1 cellular context compared by ENCODE assay signal in the genomic region with DNA sequence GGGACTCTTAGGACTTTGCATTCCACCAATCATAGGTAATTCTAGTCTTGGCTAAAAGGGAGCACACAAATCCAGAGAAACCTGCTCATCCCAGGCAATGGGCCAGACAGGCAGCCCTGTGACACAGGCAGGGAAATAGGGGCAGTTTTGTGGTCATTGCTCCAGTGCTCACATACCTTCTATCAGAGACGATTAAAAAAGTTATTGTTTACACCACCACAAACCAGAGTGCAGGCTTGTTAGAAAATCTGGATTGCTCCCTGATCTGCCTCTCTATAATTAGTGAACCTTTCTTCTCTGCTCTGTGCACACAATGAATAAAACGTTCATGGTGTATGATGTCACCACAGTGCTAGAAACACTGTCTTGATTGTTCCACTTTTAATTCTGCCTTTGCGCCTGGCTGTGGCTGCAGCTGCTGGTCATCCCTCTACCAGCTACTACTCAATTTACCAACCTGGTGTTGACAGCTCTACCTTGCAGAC.
TF ChIP-seq lines count a peak whose summit lies in the region.

No MANE protein-coding gene starts in this region.

TF ChIP-seq in GM12878, 131 proteins besides CTCF, POLR2A, EP300 and RAD21:
- peak; percentile 45 for TF ChIP-seq MTA2 (IDR thresholded peaks at IDR 0.05; ENCODE audit: low read depth)
- no peak for TF ChIP-seq ZNF274 (IDR thresholded peaks at IDR 0.05; ENCODE audit: insufficient read depth, insufficient read length)
- TF ChIP-seq ATF7 (IDR thresholded peaks at IDR 0.05; ENCODE audit: low read depth), result peak; percentile 83
- no peak for TF ChIP-seq KDM1A (IDR thresholded peaks at IDR 0.05; ENCODE audit: borderline replicate concordance)
- TF ChIP-seq PAX8 (IDR thresholded peaks at IDR 0.05), result no peak
- no peak for TF ChIP-seq KAT2A (conservative IDR thresholded peaks at IDR 0.05; ENCODE audit: control insufficient read depth, low read depth, low read length)
- no peak for TF ChIP-seq PRDM15 (CRISPR knock-in tag; IDR thresholded peaks at IDR 0.05)
- TF ChIP-seq BHLHE40 (IDR thresholded peaks at IDR 0.05; ENCODE audit: borderline replicate concordance in 1 of 2, low read depth in 2 of 2, low read length in 1 of 2), result peak in 1 of 2 experiments; percentile 3; a peak in 1 of 4 replicates
- TF ChIP-seq IKZF1 (conservative IDR thresholded peaks at IDR 0.05), result no peak
- TF ChIP-seq SREBF2 (IDR thresholded peaks at IDR 0.05; ENCODE audit: low read length), result no peak
- no peak for TF ChIP-seq TCF7 (IDR thresholded peaks at IDR 0.05; ENCODE audit: borderline replicate concordance)
- no peak for TF ChIP-seq STAT1 (conservative IDR thresholded peaks at IDR 0.05)
- TF ChIP-seq, protein P1, sequence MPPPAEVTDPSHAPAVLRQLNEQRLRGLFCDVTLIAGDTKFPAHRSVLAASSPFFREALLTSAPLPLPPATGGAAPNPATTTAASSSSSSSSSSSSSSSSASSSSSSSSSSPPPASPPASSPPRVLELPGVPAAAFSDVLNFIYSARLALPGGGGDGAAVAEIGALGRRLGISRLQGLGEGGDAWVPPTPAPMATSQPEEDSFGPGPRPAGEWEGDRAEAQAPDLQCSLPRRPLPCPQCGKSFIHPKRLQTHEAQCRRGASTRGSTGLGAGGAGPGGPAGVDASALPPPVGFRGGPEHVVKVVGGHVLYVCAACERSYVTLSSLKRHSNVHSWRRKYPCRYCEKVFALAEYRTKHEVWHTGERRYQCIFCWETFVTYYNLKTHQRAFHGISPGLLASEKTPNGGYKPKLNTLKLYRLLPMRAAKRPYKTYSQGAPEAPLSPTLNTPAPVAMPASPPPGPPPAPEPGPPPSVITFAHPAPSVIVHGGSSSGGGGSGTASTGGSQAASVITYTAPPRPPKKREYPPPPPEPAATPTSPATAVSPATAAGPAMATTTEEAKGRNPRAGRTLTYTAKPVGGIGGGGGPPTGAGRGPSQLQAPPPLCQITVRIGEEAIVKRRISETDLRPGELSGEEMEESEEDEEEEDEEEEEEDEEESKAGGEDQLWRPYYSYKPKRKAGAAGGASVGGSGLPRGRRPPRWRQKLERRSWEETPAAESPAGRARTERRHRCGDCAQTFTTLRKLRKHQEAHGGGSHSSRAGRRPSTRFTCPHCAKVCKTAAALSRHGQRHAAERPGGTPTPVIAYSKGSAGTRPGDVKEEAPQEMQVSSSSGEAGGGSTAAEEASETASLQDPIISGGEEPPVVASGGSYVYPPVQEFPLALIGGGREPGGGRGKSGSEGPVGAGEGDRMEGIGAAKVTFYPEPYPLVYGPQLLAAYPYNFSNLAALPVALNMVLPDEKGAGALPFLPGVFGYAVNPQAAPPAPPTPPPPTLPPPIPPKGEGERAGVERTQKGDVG (CRISPR knock-in tag; IDR thresholded peaks at IDR 0.05), result no peak
- no peak for TF ChIP-seq HCFC1 (IDR thresholded peaks at IDR 0.05; ENCODE audit: low read length)
- no peak for TF ChIP-seq WRNIP1 (IDR thresholded peaks at IDR 0.05; ENCODE audit: borderline replicate concordance, low read depth, low read length)
